Comparison of ENCODE assay signal across 19 cellular contexts in the genomic region with DNA sequence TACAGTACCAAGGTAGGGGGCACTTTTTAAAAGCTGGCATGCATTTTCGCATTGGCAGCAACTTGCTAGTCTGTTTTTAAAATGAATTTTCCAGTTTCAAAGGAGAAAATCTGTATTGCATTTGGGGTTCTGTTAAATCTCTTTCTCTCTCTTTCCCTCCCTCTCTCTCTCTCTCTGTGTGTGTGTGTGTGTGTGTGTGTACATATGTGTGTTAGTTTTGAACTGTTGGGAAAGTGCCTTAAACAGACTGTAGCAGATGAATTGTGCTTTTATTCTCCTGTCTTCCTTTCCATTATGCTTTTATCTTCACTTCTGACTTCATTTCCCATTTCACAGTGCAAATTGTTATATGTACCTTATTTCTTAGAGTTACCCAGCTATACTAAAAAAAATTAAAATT. TPM values are rescaled to one million over a fixed set of nuclear protein-coding genes. Genes with fewer than 3 reads are reported as not detected.
DNase-seq lines count a peak whose midpoint lies in the region; ATAC-seq, FAIRE-seq and TF ChIP-seq lines count a peak whose summit lies in the region.
"Had no signal": no experiment of that assay in that cellular context is flagged by ENCODE, and none has a peak within 500 bp of the region (broad histone marks: within the 10 kb centered on the region; RNA-seq: fewer than 3 reads in every experiment).

No MANE protein-coding gene starts in this region.

- H3K9me3 ChIP-seq in CD4-positive, alpha-beta memory T cell (ENCODE audit: control insufficient read depth in 1 of 2, low read length in 2 of 2): no peaks in the 10 kb centered on the region
- H3K9me3 ChIP-seq in ascending aorta (no peaks in the 10 kb centered on the region), mesenchymal stem cell (ENCODE audit: control insufficient read depth, low read length) (no peaks in the 10 kb centered on the region), GM23248 (ENCODE audit: low read depth) (no peaks in the 10 kb centered on the region), HepG2 (ENCODE audit: low read length) (no peaks in the 10 kb centered on the region)

- BruUV-seq in HepG2 (replicated peaks; lab: Mats Ljungman, UMichigan): no TSS peak

- H2BK12ac ChIP-seq in mesenchymal stem cell (ENCODE audit: low read length in 2 of 2): no peak overlapping the region

- no peaks in the 10 kb centered on the region for H3K9me2 ChIP-seq in GM23248 (ENCODE audit: insufficient read depth)

- no peak for TF ChIP-seq EP300 in HepG2 (IDR thresholded peaks at IDR 0.05; ENCODE audit: low read depth in 2 of 2, low read length in 2 of 2)
- no peak for TF ChIP-seq EP300 in HepG2 (CRISPR knock-in tag; IDR thresholded peaks at IDR 0.05; ENCODE audit: borderline replicate concordance)

- peaks cover 7% of the 10 kb centered on the region for H3K27me3 Mint-ChIP-seq in activated T-cell treated with anti-CD3 and anti-CD28 coated beads, Interleukin-2, amount 50 U/mL, for 72 hours (ENCODE audit: low read depth)
- no peaks in the 10 kb centered on the region for H3K27me3 Mint-ChIP-seq in CD4-positive, alpha-beta memory T cell

- no peak overlapping the region for H3K18ac ChIP-seq in mesenchymal stem cell (ENCODE audit: low read depth in 1 of 2, low read length in 2 of 2)

- no peak overlapping the region for H3K4me3 Mint-ChIP-seq in activated T-cell treated with anti-CD3 and anti-CD28 coated beads, Interleukin-2, amount 50 U/mL, for 72 hours
- no peak overlapping the region for H3K4me3 Mint-ChIP-seq in CD4-positive, alpha-beta memory T cell
- H3K4me3 Mint-ChIP-seq: GM23338 had no signal

- peaks cover 37% of the 10 kb centered on the region for H3K4me1 ChIP-seq in CD4-positive, alpha-beta memory T cell (ENCODE audit: insufficient read depth, low read length)
- H3K4me1 ChIP-seq in ascending aorta (peaks cover 0 to 34% of the 10 kb centered on the region in 2 donors), mesenchymal stem cell (ENCODE audit: control insufficient read depth, insufficient read depth, low read depth, low read length) (peaks cover 8% of the 10 kb centered on the region), GM23248 (ENCODE audit: insufficient read depth) (peaks cover 30% of the 10 kb centered on the region), HepG2 (ENCODE audit: insufficient read depth, low read length) (no peaks in the 10 kb centered on the region)

- H4K8ac ChIP-seq in mesenchymal stem cell (ENCODE audit: low read length): no peak overlapping the region

- H3K4me2 ChIP-seq in mesenchymal stem cell (ENCODE audit: low read length, poor library complexity, severe bottlenecking): no peak overlapping the region
- no peak overlapping the region for H3K4me2 ChIP-seq in GM23248 (ENCODE audit: unreplicated experiment)
- no peak overlapping the region for H3K4me2 ChIP-seq in HepG2 (ENCODE audit: low read depth, low read length)
- H3K4me2 ChIP-seq: GM23338 had no signal

- no peak overlapping the region for H2AK5ac ChIP-seq in mesenchymal stem cell (ENCODE audit: low read length, severe bottlenecking)

- ATAC-seq in activated T-cell treated with anti-CD3 and anti-CD28 coated beads, Interleukin-2, amount 50 U/mL, for 72 hours (replicated peaks in 1 of 2): no peak
- ATAC-seq in HG03135 (IDR thresholded peaks at IDR 0.05; ENCODE audit: unreplicated experiment) (no peak), HepG2 (no peak)
- ATAC-seq: GM12878, GM23338, HCT116, PC-3 had no signal

- intact Hi-C loops in CD4-positive, alpha-beta memory T cell (cut with micrococcal nuclease): no loop called here
- intact Hi-C loops in ascending aorta (cut with DNase I): no loop called here
- intact Hi-C loops in HepG2 (cut with micrococcal nuclease; ENCODE audit: unreplicated experiment): no loop called here

- peaks cover 2 to 21% of the 10 kb centered on the region in 2 donors for H3K36me3 Mint-ChIP-seq in activated T-cell treated with anti-CD3 and anti-CD28 coated beads, Interleukin-2, amount 50 U/mL, for 72 hours (ENCODE audit: insufficient read depth in 2 of 2)
- peaks cover 18 to 20% of the 10 kb centered on the region in 2 donors for H3K36me3 Mint-ChIP-seq in CD4-positive, alpha-beta memory T cell

- no peak for TF ChIP-seq POLR2A in HepG2 (IDR thresholded peaks at IDR 0.05; ENCODE audit: insufficient read depth in 1 of 2, low read depth in 2 of 2, low read length in 2 of 2)

- H3K27me3 ChIP-seq in CD4-positive, alpha-beta memory T cell (ENCODE audit: insufficient read depth, low read length): no peaks in the 10 kb centered on the region
- no peaks in the 10 kb centered on the region for H3K27me3 ChIP-seq in ascending aorta
- H3K27me3 ChIP-seq in mesenchymal stem cell (ENCODE audit: control insufficient read depth in 1 of 2, insufficient read depth in 1 of 2, low read length in 2 of 2): no peaks in the 10 kb centered on the region
- no peaks in the 10 kb centered on the region for H3K27me3 ChIP-seq in GM23248 (replicated peaks; ENCODE audit: insufficient read depth)
- H3K27me3 ChIP-seq in HepG2 (ENCODE audit: control insufficient read depth in 1 of 2, insufficient read depth in 2 of 2, low read length in 2 of 2): peaks cover 0 to 7% of the 10 kb centered on the region in 2 experiments; a peak in 2 of 5 replicates

- peaks cover 13% of the 10 kb centered on the region for H3F3A ChIP-seq in GM23248 (ENCODE audit: insufficient read depth)

- H2BK120ac ChIP-seq in mesenchymal stem cell (ENCODE audit: low read depth, low read length): no peak overlapping the region

- peaks cover 58% of the 10 kb centered on the region for H3K4me1 Mint-ChIP-seq in activated T-cell treated with anti-CD3 and anti-CD28 coated beads, Interleukin-2, amount 50 U/mL, for 72 hours (ENCODE audit: low read depth)
- H3K4me1 Mint-ChIP-seq in CD4-positive, alpha-beta memory T cell: peaks cover 31 to 65% (median 45%) of the 10 kb centered on the region in 4 donors

- H3K36me3 ChIP-seq in CD4-positive, alpha-beta memory T cell (ENCODE audit: insufficient read depth, low read length): no peaks in the 10 kb centered on the region
- H3K36me3 ChIP-seq in ascending aorta (peaks cover 5 to 8% of the 10 kb centered on the region in 2 donors), mesenchymal stem cell (ENCODE audit: control insufficient read depth in 1 of 2, insufficient read depth in 2 of 2, low read depth in 1 of 2, low read length in 2 of 2) (peaks cover 0 to 33% of the 10 kb centered on the region in 2 experiments), GM23248 (ENCODE audit: low read depth) (no peaks in the 10 kb centered on the region), HepG2 (replicated peaks in 1 of 2; ENCODE audit: control insufficient read depth in 1 of 2, insufficient read depth in 2 of 2, low read length in 2 of 2) (no peaks in the 10 kb centered on the region)

- 100% methylated on average over 1 of the region's 1 CpG for WGBS in mesenchymal stem cell
- WGBS in GM23248 (ENCODE audit: low coverage in 1 of 2, low lambda C conversion rate in 2 of 2, missing lambda C conversion rate in 2 of 2), 2 experiments: 94 to 96% methylated on average over 1 of the region's 1 CpG
- WGBS in HepG2 (ENCODE audit: low lambda C conversion rate): 0% methylated on average over 1 of the region's 1 CpG

- H2AFZ ChIP-seq in mesenchymal stem cell (ENCODE audit: low read depth, low read length) (no peak overlapping the region), GM23248 (no peak overlapping the region), HepG2 (ENCODE audit: low read length) (no peak overlapping the region)
- H2AFZ ChIP-seq: GM23338 had no signal

- no peak for TF ChIP-seq RAD21 in HepG2 (CRISPR knock-in tag; IDR thresholded peaks at IDR 0.05)

- H3K9me3 Mint-ChIP-seq in activated T-cell treated with anti-CD3 and anti-CD28 coated beads, Interleukin-2, amount 50 U/mL, for 72 hours: no peaks in the 10 kb centered on the region
- H3K9me3 Mint-ChIP-seq in CD4-positive, alpha-beta memory T cell: no peaks in the 10 kb centered on the region
- H3K9me3 Mint-ChIP-seq: GM23338 had no signal

- DNase-seq in activated T-cell treated with anti-CD3 and anti-CD28 coated beads, Interleukin-2, amount 50 U/mL, for 72 hours: no peak
- DNase-seq in activated T-cell treated with anti-CD3 and anti-CD28 coated beads, Interleukin-2, amount 50 U/mL, for 48 hours: no peak
- no peak for DNase-seq in CD4-positive, alpha-beta memory T cell
- DNase-seq in ascending aorta (ENCODE audit: low spot score in 2 of 2) (no peak), mesenchymal stem cell (peak; percentile 31), GM23248 (no peak), HepG2 (ENCODE audit: low spot score) (no peak)
- DNase-seq: DND-41, GDM1, NCI-H1436 treated with DMSO at 0.1 percent for 48 hours, NCI-H2081, NCI-H748 treated with DMSO at 0.1 percent for 48 hours, PC-3 had no signal

- no peak overlapping the region for H3K14ac ChIP-seq in mesenchymal stem cell (ENCODE audit: low read length in 2 of 2)

- POLR2A ChIA-PET in CD4-positive, alpha-beta memory T cell (lab: Charles Lee; ENCODE audit: partially characterized antibody): interaction anchor here (0.5 to 1.8 kb wide), 2 partner anchors 8 to 161 kb away, joined by 4 to 10 read pairs; a partner anchor contains a TSS
- POLR2A ChIA-PET in HepG2 (lab: Yijun Ruan, JAX): no interaction called here

- no peak overlapping the region for H3K23ac ChIP-seq in mesenchymal stem cell (ENCODE audit: low read length in 2 of 2)

- H3K79me1 ChIP-seq in mesenchymal stem cell (replicated peaks; ENCODE audit: low read length, poor library complexity, severe bottlenecking): peaks cover 2% of the 10 kb centered on the region

- TF ChIP-seq CTCF in ascending aorta (IDR thresholded peaks at IDR 0.05) (no peak), HepG2 (CRISPR knock-in tag; IDR thresholded peaks at IDR 0.05) (no peak)

- no peaks in the 10 kb centered on the region for H4K20me1 ChIP-seq in GM23248 (ENCODE audit: insufficient read depth)
- no peaks in the 10 kb centered on the region for H4K20me1 ChIP-seq in HepG2 (ENCODE audit: insufficient read depth, low read length)

- H3K79me2 ChIP-seq in GM23248 (ENCODE audit: insufficient read depth): peaks cover 6% of the 10 kb centered on the region; the same call in 1 of the 2 replicates
- no peaks in the 10 kb centered on the region for H3K79me2 ChIP-seq in HepG2 (ENCODE audit: insufficient read depth, low read length)

- in situ Hi-C loops in GM23248 (cut with MboI): no loop called here
- in situ Hi-C loops in HepG2 (cut with HindIII; ENCODE audit: extremely low pct_ligation_motif_present, low pct_unique_long_range_greater_than_20kb): no loop called here

- H2BK5ac ChIP-seq in mesenchymal stem cell (ENCODE audit: low read depth, low read length, poor library complexity, severe bottlenecking): no peak overlapping the region

- CTCF ChIA-PET in CD4-positive, alpha-beta memory T cell (lab: Charles Lee; ENCODE audit: partially characterized antibody): interaction anchor here (0.7 to 1.4 kb wide), 3 partner anchors 8 to 162 kb away, joined by 3 read pairs; no protein-coding TSS in a partner anchor
- CTCF ChIA-PET in HepG2 (lab: Yijun Ruan, JAX; ENCODE audit: low intra/inter-chr PET ratio, low total read pairs): no interaction called here

- H3K27ac Mint-ChIP-seq in activated T-cell treated with anti-CD3 and anti-CD28 coated beads, Interleukin-2, amount 50 U/mL, for 72 hours: peak overlapping the region; percentile 55
- peak overlapping the region in 6 of 7 donors; percentile 2 to 83 (median 43) for H3K27ac Mint-ChIP-seq in CD4-positive, alpha-beta memory T cell
- H3K27ac Mint-ChIP-seq: GM23338 had no signal

- peak overlapping the region; percentile 26 for H3K9ac ChIP-seq in mesenchymal stem cell (ENCODE audit: low read length)
- H3K9ac ChIP-seq in GM23248: no peak overlapping the region
- no peak overlapping the region for H3K9ac ChIP-seq in HepG2 (ENCODE audit: insufficient read depth, low read depth, low read length)
- H3K9ac ChIP-seq: KMS-11 had no signal

- no peak overlapping the region for H4K91ac ChIP-seq in mesenchymal stem cell (ENCODE audit: low read length)

- FAIRE-seq in HepG2 (lab: Jason Lieb, UNC): no peak
- FAIRE-seq: GM12878 had no signal

- no peak overlapping the region for H3K4me3 ChIP-seq in CD4-positive, alpha-beta memory T cell (ENCODE audit: low read length in 2 of 2)
- H3K4me3 ChIP-seq in ascending aorta (peak overlapping the region in 1 of 2 donors; percentile 1), mesenchymal stem cell (ENCODE audit: insufficient read depth in 1 of 2, low read depth in 1 of 2, low read length in 2 of 2) (no peak overlapping the region), GM23248 (no peak overlapping the region), HepG2 (replicated peaks in 1 of 3; ENCODE audit: insufficient read depth in 1 of 3, low read depth in 2 of 3, low read length in 3 of 3) (no peak overlapping the region)
- H3K4me3 ChIP-seq: GM12878, GM23338 had no signal

- no peak overlapping the region for H3K27ac ChIP-seq in CD4-positive, alpha-beta memory T cell (ENCODE audit: low read depth, low read length)
- H3K27ac ChIP-seq in ascending aorta (peak overlapping the region; percentile 66 to 75), mesenchymal stem cell (ENCODE audit: low read length, poor library complexity, severe bottlenecking) (no peak overlapping the region), GM23248 (no peak overlapping the region), HepG2 (ENCODE audit: extremely low read length, insufficient read depth, low read length) (no peak overlapping the region)
- H3K27ac ChIP-seq: KMS-11, RWPE1 had no signal

- H3K4ac ChIP-seq in mesenchymal stem cell (ENCODE audit: low read depth in 1 of 2, low read length in 2 of 2): no peak overlapping the region

- no peak overlapping the region for H2BK15ac ChIP-seq in mesenchymal stem cell (ENCODE audit: low read depth, poor library complexity, severe bottlenecking)

RNA-seq across cellular contexts. Expression of a gene that starts 7.3 kb away (rescaled TPM):
- 10 to 100 TPM; 49.4 to 53.0 TPM for total RNA-seq in activated T-cell treated with anti-CD3 and anti-CD28 coated beads, Interleukin-2, amount 50 U/mL, for 72 hours
- total RNA-seq in CD4-positive, alpha-beta memory T cell: 10 to 100 TPM; 42.8 to 43.2 TPM
- polyA plus RNA-seq in CD4-positive, alpha-beta memory T cell: 10 to 100 TPM in 1 of 2 donors, 1 to 10 TPM in 1; 9.9 to 32.9 TPM
- total RNA-seq in ascending aorta: 74.6 TPM
- polyA plus RNA-seq in mesenchymal stem cell (2013, experiment 1 of 2): 37.6 TPM
- 36.2 TPM for polyA plus RNA-seq in mesenchymal stem cell (2013, experiment 2 of 2)
- total RNA-seq in GM23248 (2014; rRNA removed; shearing (Covaris generic)): 34.8 and 35.5 TPM in 2 replicates
- 19.5 and 19.9 TPM in 2 replicates for polyA plus RNA-seq in GM23248 (2016; fragmentation: Nextera tagmentation; extraction: Ambion mirVana)
- total RNA-seq in HepG2 (2016; rRNA removed; fragmentation: Illumina TruSeq; extraction: Trizol): not detected in 2 replicates
- total RNA-seq in HepG2 (2016; cell fraction: cytosol; rRNA removed; fragmentation: Illumina TruSeq; extraction: Trizol; ENCODE audit: low read depth): not detected in 2 replicates
- total RNA-seq in HepG2 (2016; cell fraction: insoluble cytoplasmic fraction; rRNA removed; fragmentation: Illumina TruSeq; extraction: Trizol): not detected in 2 replicates
- total RNA-seq in HepG2 (2016; cell fraction: membrane; rRNA removed; fragmentation: Illumina TruSeq; extraction: Trizol): not detected in 2 replicates
- not detected in 2 replicates for total RNA-seq in HepG2 (2016; cell fraction: nucleus; rRNA removed; fragmentation: Illumina TruSeq; extraction: Trizol)
- not detected in 2 replicates for polyA plus RNA-seq in HepG2 (2011; rRNA removed)
- polyA plus RNA-seq in HepG2 (2011; cell fraction: cytosol; rRNA removed): 0.01 TPM in 1 of 2 replicates, not detected in the other
- polyA plus RNA-seq in HepG2 (2011; cell fraction: nucleus; rRNA removed): not detected in 2 replicates
- not detected in 2 replicates for polyA plus RNA-seq in HepG2 (2012)
- not detected in 2 replicates for polyA plus RNA-seq in HepG2 (2016; cell fraction: cytosol; fragmentation: Illumina TruSeq; extraction: Trizol; ENCODE audit: low read depth)
- polyA plus RNA-seq in HepG2 (2016; cell fraction: insoluble cytoplasmic fraction; fragmentation: Illumina TruSeq; extraction: Trizol; ENCODE audit: low read depth): not detected in 2 replicates
- not detected in 2 replicates for polyA plus RNA-seq in HepG2 (2016; cell fraction: membrane; fragmentation: Illumina TruSeq; extraction: Trizol; ENCODE audit: low read depth)
- polyA plus RNA-seq in HepG2 (2016; cell fraction: nucleus; fragmentation: Illumina TruSeq; extraction: Trizol; ENCODE audit: insufficient read depth, low read depth): not detected in 2 replicates
- 1.2 TPM in 1 of 2 replicates, not detected in the other for polyA minus RNA-seq in HepG2 (2011; rRNA and poly(A)+ RNA removed; ENCODE audit: low replicate concordance)
- not detected in 2 replicates for polyA minus RNA-seq in HepG2 (2011; cell fraction: cytosol; rRNA and poly(A)+ RNA removed)
- polyA minus RNA-seq in HepG2 (2011; cell fraction: nucleus; rRNA and poly(A)+ RNA removed): not detected in 2 replicates

Comparison
In these comparisons a context has a peak if more than half of its experiments do, and no peak if none do; other contexts are left out.
1. H3K27ac ChIP-seq: peak in ascending aorta (2 of 2); none in CD4-positive, alpha-beta memory T cell (single experiment), mesenchymal stem cell (single experiment), GM23248 (single experiment) and HepG2 (single experiment).
2. RNA of a gene that starts 7.3 kb away (total RNA-seq): 74.6 TPM in ascending aorta (single experiment), 49.4 to 53.0 TPM in activated T-cell treated with anti-CD3 and anti-CD28 coated beads, Interleukin-2, amount 50 U/mL, for 72 hours, 42.8 to 43.2 TPM in CD4-positive, alpha-beta memory T cell and 34.8 to 35.5 TPM in GM23248; not detected in HepG2; every median in the first group is over 10 times any median in the second.